ENCODE assay signal across 19 cellular contexts in genomic region chr5:376951-377325, GRCh38. TPM values are rescaled to one million over a fixed set of nuclear protein-coding genes. Genes with fewer than 3 reads are reported as not detected.
DNase-seq lines count a peak whose midpoint lies in the region; ATAC-seq, FAIRE-seq and TF ChIP-seq lines count a peak whose summit lies in the region.
"Had no signal": no experiment of that assay in that cellular context is flagged by ENCODE, and none has a peak within 500 bp of the region (broad histone marks: within the 10 kb centered on the region; RNA-seq: fewer than 3 reads in every experiment).

No MANE protein-coding gene starts in this region.

- no peak overlapping the region for H3K4me2 ChIP-seq in GM12878 (ENCODE audit: control insufficient read depth, insufficient read depth)

- no peak overlapping the region for H3K4me3 Mint-ChIP-seq in activated CD8-positive, alpha-beta memory T cell treated with anti-CD3 and anti-CD28 coated beads, Interleukin-2, amount 10 ng/mL, durations not matched to agents 7 days and 5 days
- no peak overlapping the region for H3K4me3 Mint-ChIP-seq in stimulated activated effector memory CD8-positive, alpha-beta T cell treated with anti-CD3 and anti-CD28 coated beads, Interleukin-12 subunit alpha, Interleukin-12 subunit beta, amount 100 ng/mL, for 72 hours
- H3K4me3 Mint-ChIP-seq: CD4-positive, alpha-beta T cell had no signal

- intact Hi-C loops in GM12878 (cut with micrococcal nuclease; ENCODE audit: unreplicated experiment): no loop called here

- H3K4me3 ChIP-seq in NB4 (ENCODE audit: low read depth, low read length) (peak overlapping the region; percentile 52), GM12878 (no peak overlapping the region)
- H3K4me3 ChIP-seq: dorsolateral prefrontal cortex, lower lobe of right lung, skin epidermis had no signal

- no peak for FAIRE-seq in GM12878 (lab: Jason Lieb, UNC)
- FAIRE-seq: bronchial epithelial cell had no signal

- no peak for TF ChIP-seq RAD21 in GM12878 (IDR thresholded peaks at IDR 0.05; ENCODE audit: insufficient read depth, low read depth, low read length)

- BruUV-seq in GM12878 (replicated peaks; lab: Mats Ljungman, UMichigan): no TSS peak

- H3K9ac ChIP-seq in GM12878 (ENCODE audit: control insufficient read depth, insufficient read depth, low read length): no peak overlapping the region

- no peak overlapping the region for H2AFZ ChIP-seq in GM12878 (ENCODE audit: control insufficient read depth, low read depth, low read length)

- in situ Hi-C loops in GM12878 (cut with MboI): no loop called here

- ATAC-seq in activated CD8-positive, alpha-beta memory T cell treated with anti-CD3 and anti-CD28 coated beads, Interleukin-2, amount 10 ng/mL, durations not matched to agents 7 days and 5 days: no peak
- no peak for ATAC-seq in GM12878
- ATAC-seq in stimulated activated effector memory CD8-positive, alpha-beta T cell treated with anti-CD3 and anti-CD28 coated beads, Interleukin-12 subunit alpha, Interleukin-12 subunit beta, amount 100 ng/mL, for 72 hours: no peak
- ATAC-seq in GM21381 (IDR thresholded peaks at IDR 0.05; ENCODE audit: unreplicated experiment): no peak
- ATAC-seq: lower lobe of right lung, Panc1 had no signal

- DNase-seq in activated CD8-positive, alpha-beta memory T cell treated with anti-CD3 and anti-CD28 coated beads, Interleukin-2, amount 10 ng/mL, durations not matched to agents 7 days and 5 days: peak; percentile 38
- no peak for DNase-seq in activated CD8-positive, alpha-beta memory T cell treated with anti-CD3 and anti-CD28 coated beads for 24 hours
- DNase-seq in NB4 (ENCODE audit: low read depth): no peak
- DNase-seq in GM12878 (ENCODE audit: low read depth, low spot score): no peak
- DNase-seq in stimulated activated effector memory CD8-positive, alpha-beta T cell treated with anti-CD3 and anti-CD28 coated beads, Interleukin-12 subunit alpha, Interleukin-12 subunit beta, amount 100 ng/mL, for 72 hours (ENCODE audit: low spot score in 2 of 2): peak; percentile 1 to 47
- no peak for DNase-seq in GM19240 (ENCODE audit: insufficient read length, low spot score)
- no peak for DNase-seq in NCI-H2107 treated with DMSO at 0.1 percent for 48 hours (lab: John Stamatoyannopoulos, UW; ENCODE audit: unreplicated experiment)
- DNase-seq: DMS79 treated with DMSO at 0.1 percent for 48 hours, naive B cell, NCI-H1417, NCI-H2171 treated with DMSO at 0.1 percent for 48 hours, NCI-H774 had no signal

- TF ChIP-seq POLR2A in NB4 (IDR thresholded peaks at IDR 0.05; ENCODE audit: extremely low read depth, insufficient read length) (peak; percentile 9), GM12878 (IDR thresholded peaks at IDR 0.05; ENCODE audit: low read depth, low read length) (no peak)

- H3K79me2 ChIP-seq in GM12878 (ENCODE audit: control insufficient read depth, insufficient read depth, low read length): peaks cover 48% of the 10 kb centered on the region

- peaks cover 3% of the 10 kb centered on the region for H3K9me3 Mint-ChIP-seq in activated CD8-positive, alpha-beta memory T cell treated with anti-CD3 and anti-CD28 coated beads, Interleukin-2, amount 10 ng/mL, durations not matched to agents 7 days and 5 days (ENCODE audit: low read depth)
- H3K9me3 Mint-ChIP-seq in stimulated activated effector memory CD8-positive, alpha-beta T cell treated with anti-CD3 and anti-CD28 coated beads, Interleukin-12 subunit alpha, Interleukin-12 subunit beta, amount 100 ng/mL, for 72 hours: no peaks in the 10 kb centered on the region
- H3K9me3 Mint-ChIP-seq: CD4-positive, alpha-beta T cell had no signal

- H3K4me1 Mint-ChIP-seq in activated CD8-positive, alpha-beta memory T cell treated with anti-CD3 and anti-CD28 coated beads, Interleukin-2, amount 10 ng/mL, durations not matched to agents 7 days and 5 days: peaks cover 81% of the 10 kb centered on the region
- H3K4me1 Mint-ChIP-seq in stimulated activated effector memory CD8-positive, alpha-beta T cell treated with anti-CD3 and anti-CD28 coated beads, Interleukin-12 subunit alpha, Interleukin-12 subunit beta, amount 100 ng/mL, for 72 hours: peaks cover 71% of the 10 kb centered on the region

- no peaks in the 10 kb centered on the region for H3K27me3 ChIP-seq in GM12878 (replicated peaks in 1 of 2; ENCODE audit: control insufficient read depth in 2 of 2, insufficient read depth in 2 of 2, low read length in 1 of 2)

- SMC1A ChIA-PET in GM12878 (lab: Charles Lee; ENCODE audit: uncharacterized antibody, unreplicated experiment): interaction anchor here (1.0 to 2.3 kb wide), 2 partner anchors 8 to 27 kb away, joined by 3 to 7 read pairs; no protein-coding TSS in a partner anchor

- no peak for TF ChIP-seq CTCF in NB4 (IDR thresholded peaks at IDR 0.05; ENCODE audit: low read depth, low read length)
- no peak for TF ChIP-seq CTCF in GM12878 (IDR thresholded peaks at IDR 0.05 in 2 of 3, conservative IDR thresholded peaks at IDR 0.05 in 1 of 3; ENCODE audit: control insufficient read depth in 2 of 3, extremely low read depth in 1 of 3, insufficient read depth in 1 of 3, low read depth in 3 of 3, low read length in 3 of 3)

- no peaks in the 10 kb centered on the region for H4K20me1 ChIP-seq in GM12878 (ENCODE audit: control insufficient read depth, insufficient read depth)

- H3K27me3 Mint-ChIP-seq in activated CD8-positive, alpha-beta memory T cell treated with anti-CD3 and anti-CD28 coated beads, Interleukin-2, amount 10 ng/mL, durations not matched to agents 7 days and 5 days: no peaks in the 10 kb centered on the region

- peaks cover 56% of the 10 kb centered on the region for H3K4me1 ChIP-seq in GM12878 (ENCODE audit: control insufficient read depth, insufficient read depth, low read length)

- TF ChIP-seq EP300 in GM12878 (IDR thresholded peaks at IDR 0.05; ENCODE audit: borderline replicate concordance in 1 of 2, control insufficient read depth in 1 of 2, low read depth in 2 of 2, low read length in 2 of 2): no peak

- RAD21 ChIA-PET in GM12878 (lab: Charles Lee; ENCODE audit: unreplicated experiment): no interaction called here

- 89% methylated on average over 8 of the region's 8 CpGs for WGBS in GM12878 (ENCODE audit: insufficient coverage, insufficient replicate concordance, low lambda C conversion rate, missing lambda C conversion rate)

- POLR2A ChIA-PET in GM12878 (lab: Charles Lee): interaction anchor here (1.2 kb wide), 1 partner anchor 16 kb away, joined by 3 read pairs; no protein-coding TSS in a partner anchor

- CTCF ChIA-PET in activated CD8-positive, alpha-beta memory T cell treated with anti-CD3 and anti-CD28 coated beads, Interleukin-2, amount 10 ng/mL, durations not matched to agents 7 days and 5 days (lab: Charles Lee): interaction anchor here (3.8 kb wide), 1 partner anchor 16 kb away, joined by 18 read pairs; no protein-coding TSS in a partner anchor
- CTCF ChIA-PET in GM12878 (lab: Yijun Ruan, JAX): interaction anchor here (1.6 kb wide), 1 partner anchor 54 kb away, joined by 3 read pairs; no protein-coding TSS in a partner anchor

- peaks cover 13% of the 10 kb centered on the region for H3K9me3 ChIP-seq in GM12878 (replicated peaks; ENCODE audit: control insufficient read depth, insufficient read depth, low read length)

- H3K36me3 ChIP-seq in GM12878 (ENCODE audit: control insufficient read depth in 2 of 2, insufficient read depth in 2 of 2, low read length in 1 of 2): peaks cover 16 to 43% of the 10 kb centered on the region in 2 experiments
- H3K36me3 ChIP-seq: lower lobe of right lung had no signal

- peak overlapping the region; percentile 96 for H3K27ac Mint-ChIP-seq in activated CD8-positive, alpha-beta memory T cell treated with anti-CD3 and anti-CD28 coated beads, Interleukin-2, amount 10 ng/mL, durations not matched to agents 7 days and 5 days
- peak overlapping the region; percentile 94 for H3K27ac Mint-ChIP-seq in stimulated activated effector memory CD8-positive, alpha-beta T cell treated with anti-CD3 and anti-CD28 coated beads, Interleukin-12 subunit alpha, Interleukin-12 subunit beta, amount 100 ng/mL, for 72 hours
- H3K27ac Mint-ChIP-seq: CD4-positive, alpha-beta T cell had no signal

- H3K36me3 Mint-ChIP-seq in activated CD8-positive, alpha-beta memory T cell treated with anti-CD3 and anti-CD28 coated beads, Interleukin-2, amount 10 ng/mL, durations not matched to agents 7 days and 5 days: peaks cover 41% of the 10 kb centered on the region
- peaks cover 54% of the 10 kb centered on the region for H3K36me3 Mint-ChIP-seq in stimulated activated effector memory CD8-positive, alpha-beta T cell treated with anti-CD3 and anti-CD28 coated beads, Interleukin-12 subunit alpha, Interleukin-12 subunit beta, amount 100 ng/mL, for 72 hours

- peak overlapping the region; percentile 72; the same call in 1 of the 2 replicates for H3K27ac ChIP-seq in GM12878 (ENCODE audit: control insufficient read depth, insufficient read depth)
- H3K27ac ChIP-seq: dorsolateral prefrontal cortex, lower lobe of right lung had no signal

TF ChIP-seq in GM12878, 131 proteins besides CTCF, POLR2A, EP300 and RAD21 (continues in another document):
- TF ChIP-seq ZZZ3 (IDR thresholded peaks at IDR 0.05; ENCODE audit: control insufficient read depth, insufficient read length, low read depth) (no peak), ZNF217 (IDR thresholded peaks at IDR 0.05) (no peak), CHD4 (IDR thresholded peaks at IDR 0.05) (no peak), NBN (IDR thresholded peaks at IDR 0.05) (no peak), GATAD2B (conservative IDR thresholded peaks at IDR 0.05; ENCODE audit: low read depth) (no peak), PAX5 (IDR thresholded peaks at IDR 0.05; ENCODE audit: borderline replicate concordance, low read depth, low read length) (no peak)

RNA-seq across cellular contexts. Expression of gene AHRR, which starts 55.4 kb away (rescaled TPM):
- total RNA-seq in activated CD8-positive, alpha-beta memory T cell treated with anti-CD3 and anti-CD28 coated beads, Interleukin-2, amount 10 ng/mL, durations not matched to agents 7 days and 5 days: 10 to 100 TPM; 56.8 to 64.0 TPM
- total RNA-seq in GM12878 (2013; cell fraction: nucleolus; rRNA removed): 101 and 129 TPM in 2 replicates
- total RNA-seq in GM12878 (2014; rRNA removed): 19.6 and 22.1 TPM in 2 replicates
- total RNA-seq in GM12878 (2014; rRNA removed; fragmentation: Illumina TruSeq; extraction: Trizol): 9.4 and 11.7 TPM in 2 replicates
- total RNA-seq in GM12878 (2021): 27.8 and 35.2 TPM in 2 replicates
- polyA plus RNA-seq in GM12878 (2011; ENCODE audit: low read depth): 8.4 TPM
- 13.5 and 17.3 TPM in 2 replicates for polyA plus RNA-seq in GM12878 (2011; rRNA removed)
- polyA plus RNA-seq in GM12878 (2011; cell fraction: cytosol; rRNA removed): 26.3 and 28.6 TPM in 2 replicates
- polyA plus RNA-seq in GM12878 (2011; cell fraction: nucleus; rRNA removed): 92.9 and 105 TPM in 2 replicates
- polyA plus RNA-seq in GM12878 (2012): 23.5 and 31.3 TPM in 2 replicates
- polyA plus RNA-seq in GM12878 (2014; fragmentation: Illumina TruSeq; extraction: Trizol): 5.7 and 10.8 TPM in 2 replicates
- polyA plus RNA-seq in GM12878 (2014; fragmentation: Nextera tagmentation; extraction: Ambion mirVana): 1 to 10 TPM in 1 of 2 experiments, under 1 TPM in 1; 0.90 to 1.1 TPM
- polyA plus RNA-seq in GM12878 (2014; rRNA removed): 29.8 and 30.6 TPM in 2 replicates
- polyA plus RNA-seq in GM12878 (2016; fragmentation: Nextera tagmentation; extraction: Ambion mirVana): 10 to 100 TPM; 21.1 to 21.3 TPM
- polyA minus RNA-seq in GM12878 (2011; rRNA and poly(A)+ RNA removed): 8.8 and 21.8 TPM in 2 replicates
- polyA minus RNA-seq in GM12878 (2011; cell fraction: cytosol; rRNA and poly(A)+ RNA removed): 6.5 and 7.8 TPM in 2 replicates
- polyA minus RNA-seq in GM12878 (2011; cell fraction: nucleus; rRNA and poly(A)+ RNA removed): 24.8 and 31.4 TPM in 2 replicates

Comparison
In these comparisons a context has a peak if more than half of its experiments do, and no peak if none do; other contexts are left out.
1. DNase-seq: peak in activated CD8-positive, alpha-beta memory T cell treated with anti-CD3 and anti-CD28 coated beads, Interleukin-2, amount 10 ng/mL, durations not matched to agents 7 days and 5 days (single experiment) and stimulated activated effector memory CD8-positive, alpha-beta T cell treated with anti-CD3 and anti-CD28 coated beads, Interleukin-12 subunit alpha, Interleukin-12 subunit beta, amount 100 ng/mL, for 72 hours (2 of 2); none in activated CD8-positive, alpha-beta memory T cell treated with anti-CD3 and anti-CD28 coated beads for 24 hours (single experiment), NB4 (single experiment), GM12878 (single experiment), GM19240 (single experiment) and NCI-H2107 treated with DMSO at 0.1 percent for 48 hours (single experiment).